In the genomic region with DNA sequence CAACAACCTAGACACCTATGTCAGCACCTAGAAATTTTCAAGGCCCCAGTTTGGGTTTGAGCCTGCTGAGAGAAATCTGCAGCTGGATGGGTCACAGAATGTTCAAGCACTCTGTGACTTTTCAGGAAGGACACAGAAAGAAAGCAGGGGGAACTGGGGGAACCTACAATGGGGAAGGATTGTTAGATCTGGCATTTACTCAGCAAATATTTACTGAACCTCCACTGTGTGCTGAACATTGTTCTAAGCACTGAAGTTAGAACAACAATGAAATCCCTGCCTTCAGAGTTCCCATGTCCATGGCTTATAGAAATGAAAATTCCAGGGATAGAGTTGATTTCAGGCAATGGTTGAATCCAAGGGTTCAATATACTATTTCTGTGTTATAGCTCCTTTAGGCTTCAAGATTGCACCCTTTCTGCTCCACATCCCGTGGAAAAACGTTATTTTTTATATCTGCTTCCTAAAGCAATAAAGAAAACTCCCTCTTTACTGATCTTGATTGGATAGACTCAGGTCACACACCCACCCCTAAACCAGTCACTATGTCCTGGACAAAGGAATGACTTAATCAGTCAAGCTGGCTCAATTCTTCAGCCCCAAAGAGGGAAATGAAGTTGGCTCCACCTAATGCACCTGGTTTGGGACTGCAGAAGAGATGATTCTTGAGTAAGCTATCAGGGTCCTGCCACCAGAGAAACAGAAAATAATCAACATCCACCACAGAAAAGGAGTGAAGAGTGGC, we compare ENCODE assay signal across 1 cellular context.
TF ChIP-seq lines count a peak whose summit lies in the region.

No MANE protein-coding gene starts in this region.

TF ChIP-seq in HepG2, 621 proteins besides CTCF, POLR2A, EP300 and RAD21 (continued from another document):
- TF ChIP-seq ZNF501 (CRISPR knock-in tag; IDR thresholded peaks at IDR 0.05), result no peak
- no peak for TF ChIP-seq SSRP1 (CRISPR knock-in tag; IDR thresholded peaks at IDR 0.05)
- TF ChIP-seq, protein P1, sequence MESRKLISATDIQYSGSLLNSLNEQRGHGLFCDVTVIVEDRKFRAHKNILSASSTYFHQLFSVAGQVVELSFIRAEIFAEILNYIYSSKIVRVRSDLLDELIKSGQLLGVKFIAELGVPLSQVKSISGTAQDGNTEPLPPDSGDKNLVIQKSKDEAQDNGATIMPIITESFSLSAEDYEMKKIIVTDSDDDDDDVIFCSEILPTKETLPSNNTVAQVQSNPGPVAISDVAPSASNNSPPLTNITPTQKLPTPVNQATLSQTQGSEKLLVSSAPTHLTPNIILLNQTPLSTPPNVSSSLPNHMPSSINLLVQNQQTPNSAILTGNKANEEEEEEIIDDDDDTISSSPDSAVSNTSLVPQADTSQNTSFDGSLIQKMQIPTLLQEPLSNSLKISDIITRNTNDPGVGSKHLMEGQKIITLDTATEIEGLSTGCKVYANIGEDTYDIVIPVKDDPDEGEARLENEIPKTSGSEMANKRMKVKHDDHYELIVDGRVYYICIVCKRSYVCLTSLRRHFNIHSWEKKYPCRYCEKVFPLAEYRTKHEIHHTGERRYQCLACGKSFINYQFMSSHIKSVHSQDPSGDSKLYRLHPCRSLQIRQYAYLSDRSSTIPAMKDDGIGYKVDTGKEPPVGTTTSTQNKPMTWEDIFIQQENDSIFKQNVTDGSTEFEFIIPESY (CRISPR knock-in tag; IDR thresholded peaks at IDR 0.05), result no peak
- no peak for TF ChIP-seq GABPB1 (CRISPR knock-in tag; IDR thresholded peaks at IDR 0.05)
- TF ChIP-seq, protein P2, sequence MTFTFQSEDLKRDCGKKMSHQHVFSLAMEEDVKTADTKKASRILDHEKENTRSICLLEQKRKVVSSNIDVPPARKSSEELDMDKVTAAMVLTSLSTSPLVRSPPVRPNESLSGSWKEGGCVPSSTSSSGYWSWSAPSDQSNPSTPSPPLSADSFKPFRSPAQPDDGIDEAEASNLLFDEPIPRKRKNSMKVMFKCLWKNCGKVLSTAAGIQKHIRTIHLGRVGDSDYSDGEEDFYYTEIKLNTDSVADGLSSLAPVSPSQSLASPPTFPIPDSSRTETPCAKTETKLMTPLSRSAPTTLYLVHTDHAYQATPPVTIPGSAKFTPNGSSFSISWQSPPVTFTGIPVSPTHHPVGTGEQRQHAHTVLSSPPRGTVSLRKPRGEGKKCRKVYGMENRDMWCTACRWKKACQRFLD (CRISPR knock-in tag; IDR thresholded peaks at IDR 0.05; ENCODE audit: borderline replicate concordance), result no peak
- TF ChIP-seq NFKB2 (CRISPR knock-in tag; IDR thresholded peaks at IDR 0.05; ENCODE audit: borderline replicate concordance), result no peak
- TF ChIP-seq, protein P3, sequence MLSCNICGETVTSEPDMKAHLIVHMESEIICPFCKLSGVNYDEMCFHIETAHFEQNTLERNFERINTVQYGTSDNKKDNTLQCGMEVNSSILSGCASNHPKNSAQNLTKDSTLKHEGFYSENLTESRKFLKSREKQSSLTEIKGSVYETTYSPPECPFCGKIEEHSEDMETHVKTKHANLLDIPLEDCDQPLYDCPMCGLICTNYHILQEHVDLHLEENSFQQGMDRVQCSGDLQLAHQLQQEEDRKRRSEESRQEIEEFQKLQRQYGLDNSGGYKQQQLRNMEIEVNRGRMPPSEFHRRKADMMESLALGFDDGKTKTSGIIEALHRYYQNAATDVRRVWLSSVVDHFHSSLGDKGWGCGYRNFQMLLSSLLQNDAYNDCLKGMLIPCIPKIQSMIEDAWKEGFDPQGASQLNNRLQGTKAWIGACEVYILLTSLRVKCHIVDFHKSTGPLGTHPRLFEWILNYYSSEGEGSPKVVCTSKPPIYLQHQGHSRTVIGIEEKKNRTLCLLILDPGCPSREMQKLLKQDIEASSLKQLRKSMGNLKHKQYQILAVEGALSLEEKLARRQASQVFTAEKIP (CRISPR knock-in tag; IDR thresholded peaks at IDR 0.05; ENCODE audit: borderline replicate concordance), result no peak
- TF ChIP-seq CC2D1A (CRISPR knock-in tag; IDR thresholded peaks at IDR 0.05), result no peak
- TF ChIP-seq SOX13 (IDR thresholded peaks at IDR 0.05), result no peak
- TF ChIP-seq SOX13 (CRISPR knock-in tag; conservative IDR thresholded peaks at IDR 0.05 in 1 of 2, IDR thresholded peaks at IDR 0.05 in 1 of 2), result peak in 1 of 2 experiments; percentile 83; a peak in 2 of 4 replicates
